24 cellular contexts compared by ENCODE assay signal in genomic region chr1:181947441-181947840, GRCh38.
DNase-seq lines count a peak whose midpoint lies in the region; ATAC-seq and TF ChIP-seq lines count a peak whose summit lies in the region.
"Had no signal": no experiment of that assay in that cellular context is flagged by ENCODE, and none has a peak within 500 bp of the region (broad histone marks: within the 10 kb centered on the region; RNA-seq: fewer than 3 reads in every experiment).

No MANE protein-coding gene starts in this region.

- intact Hi-C loops in left lung (cut with DNase I), result no loop called here

- DNase-seq in Kasumi-1 (lab: John Stamatoyannopoulos, UW), result peak; percentile 10 to 31
- peak; percentile 22 for DNase-seq in NB4 (ENCODE audit: low read depth)
- peak; percentile 35 for DNase-seq in SKM-1 (lab: John Stamatoyannopoulos, UW; ENCODE audit: unreplicated experiment)
- no peak for DNase-seq in midbrain (lab: John Stamatoyannopoulos, UW)
- no peak for DNase-seq in Ammon's horn (ENCODE audit: low spot score)
- no peak for DNase-seq in left lung
- no peak for DNase-seq in retina
- DNase-seq: Caco-2; CD8-positive, alpha-beta T cell; GM23248; H7; MG63; NCI-H1105; NCI-H1436 treated with DMSO at 0.1 percent for 48 hours; NCI-H187 treated with DMSO at 0.1 percent for 48 hours; NCI-H2171 treated with DMSO at 0.1 percent for 48 hours; NCI-H345; NCI-H524; NCI-H774; SJCRH30; T-helper 1 cell had no signal

- no peaks in the 10 kb centered on the region for H3K4me1 ChIP-seq in left lung
- H3K4me1 ChIP-seq: Caco-2, SJCRH30 had no signal

- H3K9me3 ChIP-seq in left lung, result peaks cover 0 to 29% of the 10 kb centered on the region in 2 donors
- H3K9me3 ChIP-seq: Caco-2, MG63, SJCRH30 had no signal

- no peak for TF ChIP-seq POLR2A in NB4 (IDR thresholded peaks at IDR 0.05; ENCODE audit: extremely low read depth, insufficient read length)

- ATAC-seq in left lung, result no peak
- ATAC-seq: CD8-positive, alpha-beta T cell; HepG2; SK-N-SH treated with all-trans-retinoic acid at 6 μM for 48 hours had no signal

- H3K27me3 ChIP-seq in left lung, result peaks cover 0 to 7% of the 10 kb centered on the region in 2 donors
- H3K27me3 ChIP-seq: SJCRH30 had no signal

- no peak overlapping the region for H3K27ac ChIP-seq in left lung
- H3K27ac ChIP-seq: C4-2B, GM23248, SJCRH30 had no signal

- H3K36me3 ChIP-seq in left lung, result no peaks in the 10 kb centered on the region
- H3K36me3 ChIP-seq: MG63, SJCRH30 had no signal

- H3K4me3 ChIP-seq in NB4 (ENCODE audit: low read depth, low read length) (no peak overlapping the region), left lung (no peak overlapping the region)
- H3K4me3 ChIP-seq: GM23248, MG63, SJCRH30 had no signal

- no peak for TF ChIP-seq CTCF in NB4 (IDR thresholded peaks at IDR 0.05; ENCODE audit: low read depth, low read length)
- no peak for TF ChIP-seq CTCF in left lung (IDR thresholded peaks at IDR 0.05)

Comparison
In these comparisons a context has a peak if more than half of its experiments do, and no peak if none do; other contexts are left out.
1. DNase-seq: peak in Kasumi-1 (2 of 2), NB4 (single experiment) and SKM-1 (single experiment); none in midbrain (single experiment), Ammon's horn (single experiment), left lung (0 of 2) and retina (single experiment).